8 cellular contexts compared by ENCODE assay signal in the genomic region with DNA sequence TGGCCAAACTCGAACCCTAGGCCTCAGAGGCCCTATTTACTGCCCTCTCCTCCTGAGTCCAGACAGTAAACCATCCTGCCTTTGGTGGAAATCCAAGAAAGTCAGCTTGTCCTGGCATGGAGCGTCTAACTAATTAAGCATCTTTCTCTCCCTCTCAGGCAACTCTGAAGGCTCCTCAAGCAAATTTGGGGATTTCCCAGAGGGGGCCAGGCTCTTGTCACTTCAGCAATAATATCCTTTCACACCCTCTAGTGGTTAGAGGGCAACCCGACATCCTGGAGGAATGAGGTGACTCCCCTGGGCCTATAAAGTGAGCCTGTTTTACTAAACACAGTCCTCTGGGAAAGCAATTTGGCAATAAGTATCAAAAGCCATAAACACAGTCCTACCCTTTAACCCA.
DNase-seq lines count a peak whose midpoint lies in the region; ATAC-seq, FAIRE-seq and TF ChIP-seq lines count a peak whose summit lies in the region.

No MANE protein-coding gene starts in this region.

- no peak overlapping the region for H3K9ac ChIP-seq in keratinocyte (ENCODE audit: control insufficient read depth, extremely low read depth, insufficient read depth, low read length)

- no TSS peak for BruUV-seq in PC-9 (replicated peaks; lab: Mats Ljungman, UMichigan)

- dilution Hi-C loops in keratinocyte (cut with MboI; ENCODE audit: extremely low pct_ligation_motif_present, low sequenced_read_pairs) = no loop called here

- H3K27me3 ChIP-seq in PC-9 (ENCODE audit: insufficient read depth, low read depth) (no peaks in the 10 kb centered on the region), keratinocyte (ENCODE audit: control insufficient read depth, extremely low read depth, insufficient read depth, low read length) (no peaks in the 10 kb centered on the region)

- ATAC-seq in GM19043 (IDR thresholded peaks at IDR 0.05; ENCODE audit: low read depth, unreplicated experiment) (peak; percentile 98), HG03139 (IDR thresholded peaks at IDR 0.05; ENCODE audit: unreplicated experiment) (peak; percentile 94)

- H3K27ac ChIP-seq in C4-2B (no peak overlapping the region), PC-9 (no peak overlapping the region), keratinocyte (ENCODE audit: control insufficient read depth, insufficient read depth, low read length) (no peak overlapping the region)

- H3F3A ChIP-seq in PC-9 (ENCODE audit: insufficient read depth, low read depth) = peaks cover 22% of the 10 kb centered on the region

- no peak for FAIRE-seq in keratinocyte (lab: Jason Lieb, UNC)

- CTCF ChIA-PET in PC-9 (lab: Charles Lee) = no interaction called here

- H2AFZ ChIP-seq in PC-9 = no peak overlapping the region
- H2AFZ ChIP-seq in keratinocyte (ENCODE audit: control insufficient read depth, low read length) = no peak overlapping the region

- H3K9me2 ChIP-seq in PC-9 (ENCODE audit: insufficient read depth) = no peaks in the 10 kb centered on the region

- H4K20me1 ChIP-seq in PC-9 (ENCODE audit: insufficient read depth) (no peaks in the 10 kb centered on the region), keratinocyte (ENCODE audit: control insufficient read depth, extremely low read depth, insufficient read depth, low read length) (no peaks in the 10 kb centered on the region)

- H3K4me1 ChIP-seq in PC-9 (replicated peaks; ENCODE audit: insufficient read depth) = peaks cover 26% of the 10 kb centered on the region
- H3K4me1 ChIP-seq in keratinocyte (ENCODE audit: control insufficient read depth, extremely low read depth, insufficient read depth, low read length) = no peaks in the 10 kb centered on the region

- H3K9me3 ChIP-seq in PC-9 (ENCODE audit: insufficient read depth, low read depth) (peaks cover 14% of the 10 kb centered on the region; the same call in 1 of the 2 replicates), keratinocyte (ENCODE audit: control insufficient read depth, low read depth, low read length) (peaks cover 2% of the 10 kb centered on the region)

- no peak overlapping the region for H3K4me3 ChIP-seq in PC-9
- no peak overlapping the region for H3K4me3 ChIP-seq in keratinocyte (ENCODE audit: control insufficient read depth in 2 of 3, extremely low read depth in 1 of 3, insufficient read depth in 2 of 3, low read depth in 1 of 3, low read length in 3 of 3)

- POLR2A ChIA-PET in PC-9 (lab: Charles Lee; ENCODE audit: unreplicated experiment) = no interaction called here

- H3K4me2 ChIP-seq in PC-9 (no peak overlapping the region), keratinocyte (ENCODE audit: control insufficient read depth, extremely low read depth, insufficient read depth, low read depth, low read length) (no peak overlapping the region)

- H3K36me3 ChIP-seq in PC-9 (ENCODE audit: low read depth) = no peaks in the 10 kb centered on the region
- H3K36me3 ChIP-seq in keratinocyte (ENCODE audit: control insufficient read depth in 2 of 2, extremely low read depth in 1 of 2, insufficient read depth in 2 of 2, low read length in 2 of 2) = no peaks in the 10 kb centered on the region

- H3K79me2 ChIP-seq in PC-9 (ENCODE audit: low read depth) = no peaks in the 10 kb centered on the region
- no peaks in the 10 kb centered on the region for H3K79me2 ChIP-seq in keratinocyte (ENCODE audit: control insufficient read depth, insufficient read depth, low read length)

- H3K9me1 ChIP-seq in keratinocyte (ENCODE audit: control insufficient read depth, extremely low read depth, insufficient read depth, low read length) = no peaks in the 10 kb centered on the region

- TF ChIP-seq CTCF in C4-2B (conservative IDR thresholded peaks at IDR 0.05) = peak; percentile 61
- TF ChIP-seq CTCF in PC-9 (conservative IDR thresholded peaks at IDR 0.05) = peak; percentile 90
- TF ChIP-seq CTCF in keratinocyte (optimal IDR thresholded peaks at IDR 0.05 in 1 of 3, IDR thresholded peaks at IDR 0.05 in 1 of 3, conservative IDR thresholded peaks at IDR 0.05 in 1 of 3; ENCODE audit: extremely low read depth in 1 of 3, insufficient read depth in 2 of 3, low read length in 3 of 3) = peak; percentile 64 to 71 (median 65)

- DNase-seq in PC-9 = peak; percentile 31 to 75
- peak; percentile 4 to 6 for DNase-seq in activated T-helper 1 cell treated with anti-CD3 and anti-CD28 coated beads, Interleukin-2, amount 50 U/mL, for 16 hours (ENCODE audit: low read depth in 1 of 2, low spot score in 1 of 2)
- peak; percentile 25 for DNase-seq in keratinocyte (ENCODE audit: low read depth, low spot score)
- peak; percentile 6 to 26 for DNase-seq in stimulated activated CD8-positive, alpha-beta memory T cell treated with anti-CD3 and anti-CD28 coated beads, Interleukin-4, amount 100 ng/mL, for 4 hours (ENCODE audit: low read depth in 2 of 2, low spot score in 1 of 2)
- DNase-seq in hippocampal formation (lab: John Stamatoyannopoulos, UW) = no peak

- intact Hi-C loops in PC-9 (cut with micrococcal nuclease; ENCODE audit: unreplicated experiment) = loop anchor here (1.0 kb wide), 1 partner anchor 61 kb away; the partner anchor contains the start of gene NOG

Comparison
In these comparisons a context has a peak if more than half of its experiments do, and no peak if none do; other contexts are left out.
1. DNase-seq: peak in PC-9 (2 of 2), activated T-helper 1 cell treated with anti-CD3 and anti-CD28 coated beads, Interleukin-2, amount 50 U/mL, for 16 hours (2 of 2), keratinocyte (single experiment) and stimulated activated CD8-positive, alpha-beta memory T cell treated with anti-CD3 and anti-CD28 coated beads, Interleukin-4, amount 100 ng/mL, for 4 hours (2 of 2); none in hippocampal formation (0 of 2).
2. Peak in every context shown above with its lines, with median percentiles within 50 percentile points of each other: CTCF ChIP-seq.